ENCODE assay signal across 8 cellular contexts in genomic region chr16:66660422-66661209, GRCh38. TPM values are rescaled to one million over a fixed set of nuclear protein-coding genes. Genes with fewer than 3 reads are reported as not detected.
DNase-seq lines count a peak whose midpoint lies in the region; ATAC-seq and TF ChIP-seq lines count a peak whose summit lies in the region.

No MANE protein-coding gene starts in this region.

- no peaks in the 10 kb centered on the region for H3K36me3 ChIP-seq in H7 (replicated peaks; ENCODE audit: control insufficient read depth, insufficient read depth, low read length)
- H3K36me3 ChIP-seq in Panc1 (ENCODE audit: control insufficient read depth, insufficient read depth, low read length): no peaks in the 10 kb centered on the region
- no peaks in the 10 kb centered on the region for H3K36me3 ChIP-seq in upper lobe of right lung

- TSS peak; percentile 50 for BruUV-seq in Panc1 (replicated peaks; lab: Mats Ljungman, UMichigan)

- H3K27me3 ChIP-seq in H7 (ENCODE audit: control insufficient read depth, insufficient read depth, low read length): no peaks in the 10 kb centered on the region
- no peaks in the 10 kb centered on the region for H3K27me3 ChIP-seq in Panc1 (ENCODE audit: control insufficient read depth, insufficient read depth, low read length)
- no peaks in the 10 kb centered on the region for H3K27me3 ChIP-seq in upper lobe of right lung

- no peaks in the 10 kb centered on the region for H3K4me1 Mint-ChIP-seq in stimulated activated memory B cell treated with anti-CD40 and anti-IgM and Interleukin-4, amounts not matched to agents 10 μg/mL and 1 μg/mL and 100 μg/mL, for 72 hours

- no peak overlapping the region for H3K4me3 Mint-ChIP-seq in stimulated activated memory B cell treated with anti-CD40 and anti-IgM and Interleukin-4, amounts not matched to agents 10 μg/mL and 1 μg/mL and 100 μg/mL, for 72 hours

- peaks cover 45% of the 10 kb centered on the region for H3K27me3 Mint-ChIP-seq in stimulated activated memory B cell treated with anti-CD40 and anti-IgM and Interleukin-4, amounts not matched to agents 10 μg/mL and 1 μg/mL and 100 μg/mL, for 72 hours

- no peaks in the 10 kb centered on the region for H3K36me3 Mint-ChIP-seq in stimulated activated memory B cell treated with anti-CD40 and anti-IgM and Interleukin-4, amounts not matched to agents 10 μg/mL and 1 μg/mL and 100 μg/mL, for 72 hours

- ATAC-seq in Panc1: peak; percentile 93
- peak; percentile 97 for ATAC-seq in upper lobe of right lung
- no peak for ATAC-seq in stimulated activated memory B cell treated with anti-CD40 and anti-IgM and Interleukin-4, amounts not matched to agents 10 μg/mL and 1 μg/mL and 100 μg/mL, for 72 hours

- no peak overlapping the region for H3K4me3 ChIP-seq in H7 (ENCODE audit: insufficient read depth, low read depth, low read length)
- peak overlapping the region in 1 of 2 experiments; percentile 8; a peak in 2 of 4 replicates for H3K4me3 ChIP-seq in Panc1 (ENCODE audit: low read depth in 2 of 2, low read length in 2 of 2)
- H3K4me3 ChIP-seq in upper lobe of right lung: no peak overlapping the region

- intact Hi-C loops in Panc1 (cut with micrococcal nuclease; ENCODE audit: unreplicated experiment) (no loop called here), upper lobe of right lung (cut with DNase I) (no loop called here)

- CTCF ChIA-PET in Panc1 (lab: Charles Lee): interaction anchor here (0.6 to 2.8 kb wide), 3 partner anchors 9 to 52 kb away, joined by 3 to 12 read pairs (median 3); no protein-coding TSS in a partner anchor

- POLR2A ChIA-PET in Panc1 (lab: Charles Lee): no interaction called here

- peak overlapping the region; percentile 84 for H3K27ac ChIP-seq in Panc1 (ENCODE audit: low read length)
- H3K27ac ChIP-seq in upper lobe of right lung: peak overlapping the region; percentile 12

- H3K9me3 Mint-ChIP-seq in stimulated activated memory B cell treated with anti-CD40 and anti-IgM and Interleukin-4, amounts not matched to agents 10 μg/mL and 1 μg/mL and 100 μg/mL, for 72 hours: no peaks in the 10 kb centered on the region

- in situ Hi-C loops in Panc1 (cut with HindIII; ENCODE audit: low pct_unique_long_range_greater_than_20kb, low sequenced_read_pairs): no loop called here

- no peaks in the 10 kb centered on the region for H3K9me3 ChIP-seq in Panc1 (ENCODE audit: control insufficient read depth, insufficient read depth, low read depth, low read length)
- H3K9me3 ChIP-seq in upper lobe of right lung: no peaks in the 10 kb centered on the region

- no peak overlapping the region for H3K27ac Mint-ChIP-seq in stimulated activated memory B cell treated with anti-CD40 and anti-IgM and Interleukin-4, amounts not matched to agents 10 μg/mL and 1 μg/mL and 100 μg/mL, for 72 hours

- DNase-seq in H7 (peak; percentile 66), Panc1 (ENCODE audit: low read depth, low spot score) (no peak), epidermal melanocyte (ENCODE audit: insufficient read length, low spot score) (peak; percentile 64), medulla oblongata (ENCODE audit: extremely low spot score) (peak; percentile 85), upper lobe of right lung (peak; percentile 73), T-helper 9 cell (no peak), NCI-H1930 (lab: John Stamatoyannopoulos, UW) (no peak)

- H3K4me1 ChIP-seq in Panc1 (ENCODE audit: control insufficient read depth, insufficient read depth, low read length) (peaks cover 31% of the 10 kb centered on the region), upper lobe of right lung (peaks cover 15% of the 10 kb centered on the region)

- TF ChIP-seq CTCF in Panc1 (IDR thresholded peaks at IDR 0.05): peak; percentile 18; the same call in 1 of the 2 replicates
- peak; percentile 28 for TF ChIP-seq CTCF in upper lobe of right lung (IDR thresholded peaks at IDR 0.05)

RNA-seq across cellular contexts. Expression of gene CMTM4, which starts 35.9 kb away (rescaled TPM):
- 23.2 and 39.6 TPM in 2 replicates for total RNA-seq in H7 (2014; rRNA removed; shearing (Covaris generic))
- 51.9 TPM for total RNA-seq in Panc1 (2021; ENCODE audit: unreplicated experiment)
- polyA plus RNA-seq in Panc1 (2012; ENCODE audit: insufficient read length): 33.1 TPM
- 58.0 TPM for total RNA-seq in upper lobe of right lung

RNA-seq across cellular contexts. Expression of gene CMTM3, which starts 56.1 kb away (rescaled TPM):
- 12.5 and 18.6 TPM in 2 replicates for total RNA-seq in H7 (2014; rRNA removed; shearing (Covaris generic))
- total RNA-seq in Panc1 (2021; ENCODE audit: unreplicated experiment) (45.8 TPM), upper lobe of right lung (38.1 TPM)
- 58.3 TPM for polyA plus RNA-seq in Panc1 (2012; ENCODE audit: insufficient read length)

Comparison
In these comparisons a context has a peak if more than half of its experiments do, and no peak if none do; other contexts are left out.
1. DNase-seq: peak in H7 (single experiment), epidermal melanocyte (single experiment), medulla oblongata (single experiment) and upper lobe of right lung (single experiment); none in Panc1 (single experiment), T-helper 9 cell (single experiment) and NCI-H1930 (0 of 2).